In genomic region chr2:100986157-100986556, GRCh38 we compare ENCODE assay signal across 25 cellular contexts.
"Had no signal": no experiment of that assay in that cellular context is flagged by ENCODE, and none has a peak within 500 bp of the region (broad histone marks: within the 10 kb centered on the region; RNA-seq: fewer than 3 reads in every experiment).

No MANE protein-coding gene starts in this region.

- ATAC-seq: mucosa of descending colon; naive thymus-derived CD4-positive, alpha-beta T cell; natural killer cell treated with Interleukin-12 subunit alpha and Interleukin-12 subunit beta and Interleukin-15 and Interleukin-18, amount 100 ng/mL, for 72 hours; pancreas; right cardiac atrium; stimulated activated effector memory CD8-positive, alpha-beta T cell treated with anti-CD3 and anti-CD28 coated beads, Interleukin-12 subunit alpha, Interleukin-12 subunit beta, amount 100 ng/mL, for 72 hours; upper lobe of right lung had no signal

- H3K36me3 Mint-ChIP-seq: natural killer cell treated with Interleukin-12 subunit alpha and Interleukin-12 subunit beta and Interleukin-15 and Interleukin-18, amount 100 ng/mL, for 72 hours; stimulated activated effector memory CD8-positive, alpha-beta T cell treated with anti-CD3 and anti-CD28 coated beads, Interleukin-12 subunit alpha, Interleukin-12 subunit beta, amount 100 ng/mL, for 72 hours had no signal

- H3K4me1 ChIP-seq: pancreas, prostate gland, suprapubic skin, upper lobe of right lung had no signal

- H3K27me3 Mint-ChIP-seq: stimulated activated naive CD8-positive, alpha-beta T cell treated with anti-CD3 and anti-CD28 coated beads, Interleukin-15, Interleukin-2, amounts not matched to agents 100 ng/mL and 50 ng/mL, for 24 hours had no signal

- H3K36me3 ChIP-seq: prostate gland, upper lobe of right lung had no signal

- H3K79me2 ChIP-seq: hepatocyte had no signal

- H3K4me3 Mint-ChIP-seq: naive thymus-derived CD4-positive, alpha-beta T cell; natural killer cell treated with Interleukin-12 subunit alpha and Interleukin-12 subunit beta and Interleukin-15 and Interleukin-18, amount 100 ng/mL, for 72 hours; stimulated activated effector memory CD8-positive, alpha-beta T cell treated with anti-CD3 and anti-CD28 coated beads, Interleukin-12 subunit alpha, Interleukin-12 subunit beta, amount 100 ng/mL, for 72 hours; stimulated activated naive CD8-positive, alpha-beta T cell treated with anti-CD3 and anti-CD28 coated beads, Interleukin-15, Interleukin-2, amounts not matched to agents 100 ng/mL and 50 ng/mL, for 24 hours had no signal

- H2AFZ ChIP-seq: hepatocyte had no signal

- H3K4me3 ChIP-seq: hepatocyte, left ventricle myocardium inferior, lung, mucosa of descending colon, pancreas, prostate gland, skin epidermis, spleen, suprapubic skin, thoracic aorta, tibial artery, upper lobe of right lung had no signal

- DNase-seq: islet precursor cell; left ventricle myocardium inferior; midbrain; mucosa of descending colon; naive thymus-derived CD4-positive, alpha-beta T cell; nucleus accumbens; pancreas; retina; right cardiac atrium; spleen; stimulated activated CD4-positive, alpha-beta T cell treated with anti-CD3 and anti-CD28 coated beads, Interleukin-4, amount 100 ng/mL, for 24 hours; stimulated activated naive CD4-positive, alpha-beta T cell; tibial artery; trophoblast cell; upper lobe of right lung had no signal

- FAIRE-seq: pancreas, urothelium cell line had no signal

- H3K4me2 ChIP-seq: hepatocyte had no signal

- H3K27ac ChIP-seq: hepatocyte, left ventricle myocardium inferior, pancreas, prostate gland, skin epidermis, spleen, suprapubic skin, thoracic aorta, tibial artery, upper lobe of right lung had no signal

- H3K9me3 ChIP-seq: left ventricle myocardium inferior, mucosa of descending colon, pancreas, prostate gland, spleen, suprapubic skin, thoracic aorta, tibial artery, upper lobe of right lung had no signal

- H3K27ac Mint-ChIP-seq: naive thymus-derived CD4-positive, alpha-beta T cell; natural killer cell treated with Interleukin-12 subunit alpha and Interleukin-12 subunit beta and Interleukin-15 and Interleukin-18, amount 100 ng/mL, for 72 hours; stimulated activated effector memory CD8-positive, alpha-beta T cell treated with anti-CD3 and anti-CD28 coated beads, Interleukin-12 subunit alpha, Interleukin-12 subunit beta, amount 100 ng/mL, for 72 hours; stimulated activated naive CD8-positive, alpha-beta T cell treated with anti-CD3 and anti-CD28 coated beads, Interleukin-15, Interleukin-2, amounts not matched to agents 100 ng/mL and 50 ng/mL, for 24 hours had no signal

- H3K9me3 Mint-ChIP-seq: naive thymus-derived CD4-positive, alpha-beta T cell; natural killer cell treated with Interleukin-12 subunit alpha and Interleukin-12 subunit beta and Interleukin-15 and Interleukin-18, amount 100 ng/mL, for 72 hours; stimulated activated effector memory CD8-positive, alpha-beta T cell treated with anti-CD3 and anti-CD28 coated beads, Interleukin-12 subunit alpha, Interleukin-12 subunit beta, amount 100 ng/mL, for 72 hours; stimulated activated naive CD8-positive, alpha-beta T cell treated with anti-CD3 and anti-CD28 coated beads, Interleukin-15, Interleukin-2, amounts not matched to agents 100 ng/mL and 50 ng/mL, for 24 hours had no signal

- H3K27me3 ChIP-seq: hepatocyte, pancreas, spleen, suprapubic skin, tibial artery, upper lobe of right lung had no signal
